ENCODE assay signal across 25 cellular contexts in genomic region chr6:90462102-90462501, GRCh38.
DNase-seq lines count a peak whose midpoint lies in the region; ATAC-seq and FAIRE-seq lines count a peak whose summit lies in the region.
"Had no signal": no experiment of that assay in that cellular context is flagged by ENCODE, and none has a peak within 500 bp of the region (broad histone marks: within the 10 kb centered on the region; RNA-seq: fewer than 3 reads in every experiment).

No MANE protein-coding gene starts in this region.

- H3K9me3 Mint-ChIP-seq in activated CD4-positive, alpha-beta T cell treated with anti-CD3 and anti-CD28 coated beads for 36 hours (ENCODE audit: low read depth), result no peaks in the 10 kb centered on the region
- no peaks in the 10 kb centered on the region for H3K9me3 Mint-ChIP-seq in activated naive CD4-positive, alpha-beta T cell treated with anti-CD3 and anti-CD28 coated beads for 36 hours
- H3K9me3 Mint-ChIP-seq in activated naive CD8-positive, alpha-beta T cell treated with anti-CD3 and anti-CD28 coated beads, Interleukin-2, amount 10 ng/mL, durations not matched to agents 7 days and 5 days, result peaks cover 1% of the 10 kb centered on the region
- no peaks in the 10 kb centered on the region for H3K9me3 Mint-ChIP-seq in CD8-positive, alpha-beta memory T cell
- H3K9me3 Mint-ChIP-seq: CD8-positive, alpha-beta T cell had no signal

- no peaks in the 10 kb centered on the region for H3K27me3 ChIP-seq in small intestine (ENCODE audit: control insufficient read depth in 2 of 2, insufficient read depth in 2 of 2, low read length in 2 of 2)
- no peaks in the 10 kb centered on the region for H3K27me3 ChIP-seq in CD8-positive, alpha-beta memory T cell (ENCODE audit: insufficient read depth, low read length, poor library complexity, severe bottlenecking)
- H3K27me3 ChIP-seq: BLaER1 had no signal

- intact Hi-C loops in activated CD4-positive, alpha-beta T cell treated with anti-CD3 and anti-CD28 coated beads for 36 hours (cut with DNase I, micrococcal nuclease), result no loop called here
- intact Hi-C loops in activated naive CD4-positive, alpha-beta T cell treated with anti-CD3 and anti-CD28 coated beads for 36 hours (cut with micrococcal nuclease), result loop anchor here (10.0 kb wide), 1 partner anchor 1377 kb away; the partner anchor contains the start of gene PNRC1

- peak overlapping the region; percentile 67 for H3K27ac Mint-ChIP-seq in activated CD4-positive, alpha-beta T cell treated with anti-CD3 and anti-CD28 coated beads for 36 hours
- peak overlapping the region; percentile 99 for H3K27ac Mint-ChIP-seq in activated naive CD4-positive, alpha-beta T cell treated with anti-CD3 and anti-CD28 coated beads for 36 hours
- peak overlapping the region; percentile 63 for H3K27ac Mint-ChIP-seq in activated naive CD8-positive, alpha-beta T cell treated with anti-CD3 and anti-CD28 coated beads, Interleukin-2, amount 10 ng/mL, durations not matched to agents 7 days and 5 days
- peak overlapping the region in 3 of 8 donors; percentile 5 to 58 (median 21) for H3K27ac Mint-ChIP-seq in CD8-positive, alpha-beta memory T cell
- H3K27ac Mint-ChIP-seq: CD8-positive, alpha-beta T cell had no signal

- no peak for ATAC-seq in activated CD4-positive, alpha-beta T cell treated with anti-CD3 and anti-CD28 coated beads for 36 hours
- ATAC-seq in activated naive CD8-positive, alpha-beta T cell treated with anti-CD3 and anti-CD28 coated beads, Interleukin-2, amount 10 ng/mL, durations not matched to agents 7 days and 5 days (ENCODE audit: low read depth), result no peak
- no peak for ATAC-seq in GM18907 (IDR thresholded peaks at IDR 0.05; ENCODE audit: unreplicated experiment)
- ATAC-seq: CD8-positive, alpha-beta T cell; Panc1 had no signal

- DNase-seq in activated CD4-positive, alpha-beta T cell treated with anti-CD3 and anti-CD28 coated beads for 36 hours, result no peak
- DNase-seq in activated CD4-positive, alpha-beta T cell treated with anti-CD3 and anti-CD28 coated beads for 1 hour, result no peak
- no peak for DNase-seq in activated naive CD4-positive, alpha-beta T cell treated with anti-CD3 and anti-CD28 coated beads for 36 hours
- DNase-seq in activated naive CD4-positive, alpha-beta T cell (lab: John Stamatoyannopoulos, UW), result no peak
- no peak for DNase-seq in activated naive CD8-positive, alpha-beta T cell treated with anti-CD3 and anti-CD28 coated beads, Interleukin-2, amount 10 ng/mL, durations not matched to agents 7 days and 5 days
- DNase-seq in small intestine, result peak; percentile 45
- DNase-seq in CD8-positive, alpha-beta memory T cell, result no peak
- DNase-seq: ACHN; Calu3; CD8-positive, alpha-beta T cell; DMS153; KG1; NCI-H1105; NCI-H2029 treated with DMSO at 0.1 percent for 48 hours; NCI-H226; NCI-H510A treated with DMSO at 0.1 percent for 48 hours; NCI-H748 treated with DMSO at 0.1 percent for 48 hours; SIG-M5 had no signal

- CTCF ChIA-PET in activated CD4-positive, alpha-beta T cell treated with anti-CD3 and anti-CD28 coated beads for 36 hours (lab: Charles Lee), result interaction anchor here (1.0 to 8.9 kb wide), 5 partner anchors 14 to 282 kb away, joined by 3 to 112 read pairs (median 3); no protein-coding TSS in a partner anchor
- CTCF ChIA-PET in activated naive CD4-positive, alpha-beta T cell treated with anti-CD3 and anti-CD28 coated beads for 36 hours (lab: Charles Lee), result interaction anchor here (0.6 to 2.7 kb wide), 7 partner anchors 13 to 1127 kb away, joined by 3 to 9 read pairs (median 5); no protein-coding TSS in a partner anchor
- CTCF ChIA-PET in CD8-positive, alpha-beta memory T cell (lab: Charles Lee), result interaction anchor here (1.4 to 2.1 kb wide), 4 partner anchors 10 to 48 kb away, joined by 3 to 8 read pairs (median 4); no protein-coding TSS in a partner anchor

- no peak overlapping the region for H3K4me3 ChIP-seq in small intestine (ENCODE audit: low read depth in 1 of 2, low read length in 2 of 2)
- no peak overlapping the region for H3K4me3 ChIP-seq in CD8-positive, alpha-beta memory T cell (ENCODE audit: low read length)
- H3K4me3 ChIP-seq: BLaER1 had no signal

- H3K36me3 Mint-ChIP-seq in activated CD4-positive, alpha-beta T cell treated with anti-CD3 and anti-CD28 coated beads for 36 hours (ENCODE audit: low read depth), result peaks cover 9% of the 10 kb centered on the region
- peaks cover 3% of the 10 kb centered on the region for H3K36me3 Mint-ChIP-seq in activated naive CD4-positive, alpha-beta T cell treated with anti-CD3 and anti-CD28 coated beads for 36 hours (ENCODE audit: low read depth)
- H3K36me3 Mint-ChIP-seq in activated naive CD8-positive, alpha-beta T cell treated with anti-CD3 and anti-CD28 coated beads, Interleukin-2, amount 10 ng/mL, durations not matched to agents 7 days and 5 days, result peaks cover 9% of the 10 kb centered on the region
- H3K36me3 Mint-ChIP-seq in CD8-positive, alpha-beta memory T cell, result peaks cover 0 to 2% (median 0%) of the 10 kb centered on the region in 3 donors
- H3K36me3 Mint-ChIP-seq: CD8-positive, alpha-beta T cell had no signal

- no peak overlapping the region for H3K27ac ChIP-seq in small intestine (ENCODE audit: low read depth in 1 of 2, low read length in 1 of 2)
- no peak overlapping the region for H3K27ac ChIP-seq in CD8-positive, alpha-beta memory T cell (ENCODE audit: low read depth, low read length)
- H3K27ac ChIP-seq: 22Rv1, BLaER1 had no signal

- no peaks in the 10 kb centered on the region for H3K27me3 Mint-ChIP-seq in activated CD4-positive, alpha-beta T cell treated with anti-CD3 and anti-CD28 coated beads for 36 hours
- H3K27me3 Mint-ChIP-seq in activated naive CD4-positive, alpha-beta T cell treated with anti-CD3 and anti-CD28 coated beads for 36 hours (ENCODE audit: low read depth), result no peaks in the 10 kb centered on the region
- H3K27me3 Mint-ChIP-seq in activated naive CD8-positive, alpha-beta T cell treated with anti-CD3 and anti-CD28 coated beads, Interleukin-2, amount 10 ng/mL, durations not matched to agents 7 days and 5 days, result no peaks in the 10 kb centered on the region
- no peaks in the 10 kb centered on the region for H3K27me3 Mint-ChIP-seq in CD8-positive, alpha-beta memory T cell

- peaks cover 97% of the 10 kb centered on the region for H3K4me1 Mint-ChIP-seq in activated CD4-positive, alpha-beta T cell treated with anti-CD3 and anti-CD28 coated beads for 36 hours
- H3K4me1 Mint-ChIP-seq in activated naive CD4-positive, alpha-beta T cell treated with anti-CD3 and anti-CD28 coated beads for 36 hours (ENCODE audit: low read depth), result peaks cover 93% of the 10 kb centered on the region
- peaks cover 78% of the 10 kb centered on the region for H3K4me1 Mint-ChIP-seq in activated naive CD8-positive, alpha-beta T cell treated with anti-CD3 and anti-CD28 coated beads, Interleukin-2, amount 10 ng/mL, durations not matched to agents 7 days and 5 days
- H3K4me1 Mint-ChIP-seq in CD8-positive, alpha-beta memory T cell, result peaks cover 45 to 79% (median 76%) of the 10 kb centered on the region in 3 donors

- no peaks in the 10 kb centered on the region for H3K9me3 ChIP-seq in small intestine (ENCODE audit: control insufficient read depth, low read depth)
- H3K9me3 ChIP-seq in CD8-positive, alpha-beta memory T cell (ENCODE audit: low read length), result no peaks in the 10 kb centered on the region

- H3K4me3 Mint-ChIP-seq in activated CD4-positive, alpha-beta T cell treated with anti-CD3 and anti-CD28 coated beads for 36 hours, result no peak overlapping the region
- H3K4me3 Mint-ChIP-seq in activated naive CD4-positive, alpha-beta T cell treated with anti-CD3 and anti-CD28 coated beads for 36 hours, result no peak overlapping the region
- H3K4me3 Mint-ChIP-seq in activated naive CD8-positive, alpha-beta T cell treated with anti-CD3 and anti-CD28 coated beads, Interleukin-2, amount 10 ng/mL, durations not matched to agents 7 days and 5 days, result no peak overlapping the region
- no peak overlapping the region for H3K4me3 Mint-ChIP-seq in CD8-positive, alpha-beta memory T cell
- H3K4me3 Mint-ChIP-seq: CD8-positive, alpha-beta T cell had no signal

- no peak for FAIRE-seq in small intestine (lab: Jason Lieb, UNC)
- FAIRE-seq: G401.6, GM12892, H1 had no signal

- no peaks in the 10 kb centered on the region for H3K4me1 ChIP-seq in small intestine (ENCODE audit: control insufficient read depth in 2 of 2, insufficient read depth in 1 of 2, low read depth in 1 of 2, low read length in 1 of 2)
- H3K4me1 ChIP-seq in CD8-positive, alpha-beta memory T cell (ENCODE audit: insufficient read depth, low read length), result peaks cover 55% of the 10 kb centered on the region
- H3K4me1 ChIP-seq: BLaER1 had no signal

- H3K36me3 ChIP-seq in small intestine (ENCODE audit: control insufficient read depth in 2 of 2, insufficient read depth in 2 of 2, low read length in 2 of 2), result no peaks in the 10 kb centered on the region
- H3K36me3 ChIP-seq in CD8-positive, alpha-beta memory T cell (ENCODE audit: insufficient read depth, low read length), result no peaks in the 10 kb centered on the region
- H3K36me3 ChIP-seq: BLaER1 had no signal

- POLR2A ChIA-PET in activated CD4-positive, alpha-beta T cell treated with anti-CD3 and anti-CD28 coated beads for 36 hours (lab: Charles Lee), result interaction anchor here (0.5 kb wide), 1 partner anchor 623 kb away, joined by 5 read pairs; no protein-coding TSS in a partner anchor
- POLR2A ChIA-PET in activated naive CD8-positive, alpha-beta T cell treated with anti-CD3 and anti-CD28 coated beads, Interleukin-2, amount 10 ng/mL, durations not matched to agents 7 days and 5 days (lab: Charles Lee), result interaction anchor here (0.7 to 1.5 kb wide), 2 partner anchors 37 to 178 kb away, joined by 3 to 4 read pairs; no protein-coding TSS in a partner anchor
- POLR2A ChIA-PET in CD8-positive, alpha-beta memory T cell (lab: Charles Lee), result interaction anchor here (1.1 kb wide), 1 partner anchor 188 kb away, joined by 3 read pairs; no protein-coding TSS in a partner anchor

- 13 to 54% (median 37%) methylated on average over 2 of the region's 2 CpGs for WGBS in small intestine, 3 donors
